In the genomic region with DNA sequence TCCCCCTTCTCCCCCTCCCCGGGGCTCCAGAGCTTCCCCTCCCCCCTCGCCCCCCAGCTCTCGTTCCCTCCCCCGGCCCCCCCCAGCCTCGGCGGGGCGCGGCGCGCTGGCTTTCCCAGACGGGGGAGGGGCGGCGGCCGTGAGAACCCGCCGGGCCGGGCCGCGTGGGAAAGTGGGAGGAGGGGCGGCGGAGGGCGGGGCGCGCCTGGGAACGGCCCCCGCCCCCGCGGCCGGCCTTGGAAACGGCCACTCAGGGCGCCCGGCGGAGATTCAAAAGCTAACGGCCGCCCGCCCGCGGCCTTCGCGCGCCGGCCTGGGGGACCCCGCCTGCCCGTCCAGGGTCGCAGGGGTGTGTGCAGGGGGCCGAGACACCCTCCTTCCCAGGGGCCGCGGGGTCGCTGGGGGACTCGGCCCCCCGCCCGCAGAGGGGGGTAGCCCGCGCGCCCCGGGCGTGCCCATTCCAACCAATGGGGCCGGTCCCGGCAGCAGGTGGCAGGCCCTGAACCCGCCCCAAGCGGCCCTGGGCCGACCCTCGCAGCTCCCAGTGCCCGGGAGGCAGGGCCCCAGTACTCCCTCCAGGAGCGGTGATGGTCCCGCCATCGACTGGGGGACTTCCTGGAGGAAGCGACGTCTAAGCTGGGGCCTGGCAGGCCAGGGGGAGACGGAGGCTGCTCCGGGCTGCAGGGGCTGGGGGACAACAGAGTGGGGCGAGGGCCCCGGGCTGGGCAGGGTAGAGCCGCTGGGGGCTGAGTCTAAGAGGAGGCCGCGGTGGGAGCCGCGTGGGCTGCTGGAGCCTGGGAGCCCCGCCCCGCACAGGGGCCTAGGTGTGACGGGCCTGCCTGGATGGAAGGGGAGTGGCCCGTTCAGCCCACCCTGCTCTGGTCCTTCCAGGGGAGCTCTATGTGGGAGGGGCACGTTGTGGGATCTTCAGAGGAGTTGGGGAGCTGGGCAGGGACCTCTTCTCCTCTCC, we compare ENCODE assay signal across 9 cellular contexts. TPM values are rescaled to one million over a fixed set of nuclear protein-coding genes. Genes with fewer than 3 reads are reported as not detected.
A peak's percentile ranks its signal among the peaks of the same experiment; 100 is the strongest.
DNase-seq lines count a peak whose midpoint lies in the region; ATAC-seq and TF ChIP-seq lines count a peak whose summit lies in the region.
"Had no signal": no experiment of that assay in that cellular context is flagged by ENCODE, and none has a peak within 500 bp of the region (broad histone marks: within the 10 kb centered on the region; RNA-seq: fewer than 3 reads in every experiment).

No MANE protein-coding gene starts in this region.

- no peak for DNase-seq in CD4-positive, alpha-beta T cell
- peak; percentile 47 for DNase-seq in activated CD8-positive, alpha-beta memory T cell treated with anti-CD3 and anti-CD28 coated beads, Interleukin-2, amount 10 ng/mL, durations not matched to agents 7 days and 5 days
- DNase-seq in hepatic stellate cell (ENCODE audit: low spot score): peak; percentile 79
- DNase-seq in suprapubic skin (ENCODE audit: low spot score in 2 of 2): peak; percentile 55 to 65
- no peak for DNase-seq in cerebellar nuclear complex (lab: John Stamatoyannopoulos, UW)
- DNase-seq in NCI-H446 (lab: John Stamatoyannopoulos, UW): no peak

- CTCF ChIA-PET in CD4-positive, alpha-beta T cell (lab: Charles Lee): no interaction called here
- CTCF ChIA-PET in activated CD8-positive, alpha-beta memory T cell treated with anti-CD3 and anti-CD28 coated beads, Interleukin-2, amount 10 ng/mL, durations not matched to agents 7 days and 5 days (lab: Charles Lee): interaction anchor here (1.2 to 1.9 kb wide), 5 partner anchors 10 to 287 kb away, joined by 3 to 5 read pairs (median 4); partner anchors contain the start of genes EXD3, NOXA1 and NRARP

- ATAC-seq in CD4-positive, alpha-beta T cell (ENCODE audit: poor library complexity): peak; percentile 41
- ATAC-seq in GM19351 (IDR thresholded peaks at IDR 0.05; ENCODE audit: unreplicated experiment) (peak; percentile 46), GM21737 (IDR thresholded peaks at IDR 0.05; ENCODE audit: unreplicated experiment) (no peak)
- ATAC-seq in activated CD8-positive, alpha-beta memory T cell treated with anti-CD3 and anti-CD28 coated beads, Interleukin-2, amount 10 ng/mL, durations not matched to agents 7 days and 5 days: peak; percentile 46

- H3K27me3 ChIP-seq in CD4-positive, alpha-beta T cell (ENCODE audit: control insufficient read depth, insufficient read depth, low read length): peaks cover 9% of the 10 kb centered on the region
- H3K27me3 ChIP-seq in suprapubic skin: peaks cover 32% of the 10 kb centered on the region

- H3K36me3 ChIP-seq in suprapubic skin: no peaks in the 10 kb centered on the region

- POLR2A ChIA-PET in CD4-positive, alpha-beta T cell (lab: Charles Lee): interaction anchor here (0.8 kb wide), 1 partner anchor 14 kb away, joined by 3 read pairs; the partner anchor contains the start of gene NRARP

- H3K9me3 ChIP-seq in CD4-positive, alpha-beta T cell (ENCODE audit: control insufficient read depth, low read length): no peaks in the 10 kb centered on the region
- no peaks in the 10 kb centered on the region for H3K9me3 ChIP-seq in suprapubic skin

- H3K36me3 Mint-ChIP-seq in CD4-positive, alpha-beta T cell (ENCODE audit: low read depth): no peaks in the 10 kb centered on the region
- no peaks in the 10 kb centered on the region for H3K36me3 Mint-ChIP-seq in activated CD8-positive, alpha-beta memory T cell treated with anti-CD3 and anti-CD28 coated beads, Interleukin-2, amount 10 ng/mL, durations not matched to agents 7 days and 5 days

- TF ChIP-seq CTCF in CD4-positive, alpha-beta T cell (IDR thresholded peaks at IDR 0.05): no peak
- TF ChIP-seq CTCF in suprapubic skin (IDR thresholded peaks at IDR 0.05): no peak

- H3K27ac ChIP-seq in CD4-positive, alpha-beta T cell (ENCODE audit: low read depth, low read length): no peak overlapping the region
- peak overlapping the region; percentile 8 for H3K27ac ChIP-seq in suprapubic skin
- H3K27ac ChIP-seq: epithelial cell of prostate had no signal

- H3K4me3 ChIP-seq in suprapubic skin: peak overlapping the region; percentile 46

- no peak for TF ChIP-seq POLR2A in suprapubic skin (IDR thresholded peaks at IDR 0.05)

- H3K27ac Mint-ChIP-seq in CD4-positive, alpha-beta T cell: no peak overlapping the region
- H3K27ac Mint-ChIP-seq in activated CD8-positive, alpha-beta memory T cell treated with anti-CD3 and anti-CD28 coated beads, Interleukin-2, amount 10 ng/mL, durations not matched to agents 7 days and 5 days: no peak overlapping the region

- peaks cover 69% of the 10 kb centered on the region for H3K4me1 ChIP-seq in suprapubic skin

- H3K4me1 Mint-ChIP-seq in CD4-positive, alpha-beta T cell (ENCODE audit: low read depth): no peaks in the 10 kb centered on the region
- peaks cover 7% of the 10 kb centered on the region for H3K4me1 Mint-ChIP-seq in activated CD8-positive, alpha-beta memory T cell treated with anti-CD3 and anti-CD28 coated beads, Interleukin-2, amount 10 ng/mL, durations not matched to agents 7 days and 5 days

- no peaks in the 10 kb centered on the region for H3K9me3 Mint-ChIP-seq in CD4-positive, alpha-beta T cell
- H3K9me3 Mint-ChIP-seq in activated CD8-positive, alpha-beta memory T cell treated with anti-CD3 and anti-CD28 coated beads, Interleukin-2, amount 10 ng/mL, durations not matched to agents 7 days and 5 days (ENCODE audit: low read depth): no peaks in the 10 kb centered on the region

- no peak for TF ChIP-seq EP300 in suprapubic skin (IDR thresholded peaks at IDR 0.05)

- 0% methylated on average over 7 of the region's 83 CpGs for WGBS in suprapubic skin

- intact Hi-C loops in CD4-positive, alpha-beta T cell (cut with DNase I, micrococcal nuclease): no loop called here

- no peaks in the 10 kb centered on the region for H3K27me3 Mint-ChIP-seq in CD4-positive, alpha-beta T cell
- no peaks in the 10 kb centered on the region for H3K27me3 Mint-ChIP-seq in activated CD8-positive, alpha-beta memory T cell treated with anti-CD3 and anti-CD28 coated beads, Interleukin-2, amount 10 ng/mL, durations not matched to agents 7 days and 5 days

- H3K4me3 Mint-ChIP-seq in CD4-positive, alpha-beta T cell: no peak overlapping the region
- peak overlapping the region; percentile 26 for H3K4me3 Mint-ChIP-seq in activated CD8-positive, alpha-beta memory T cell treated with anti-CD3 and anti-CD28 coated beads, Interleukin-2, amount 10 ng/mL, durations not matched to agents 7 days and 5 days

RNA-seq across cellular contexts. Expression of gene NRARP, which starts 14.2 kb away (rescaled TPM):
- 1 to 10 TPM in 1 of 2 experiments, under 1 TPM in 1; 0.96 to 1.4 TPM for total RNA-seq in CD4-positive, alpha-beta T cell
- total RNA-seq in activated CD8-positive, alpha-beta memory T cell treated with anti-CD3 and anti-CD28 coated beads, Interleukin-2, amount 10 ng/mL, durations not matched to agents 7 days and 5 days: 1 to 10 TPM; 1.6 to 4.5 TPM
- total RNA-seq in suprapubic skin: 10 to 100 TPM; 25.3 to 69.0 (median 65.5) TPM

RNA-seq across cellular contexts. Expression of gene TOR4A, which starts 38.8 kb away (rescaled TPM):
- under 1 TPM; 0.67 to 0.80 TPM for total RNA-seq in CD4-positive, alpha-beta T cell
- 10 to 100 TPM; 10.9 to 13.3 TPM for total RNA-seq in activated CD8-positive, alpha-beta memory T cell treated with anti-CD3 and anti-CD28 coated beads, Interleukin-2, amount 10 ng/mL, durations not matched to agents 7 days and 5 days
- 1 to 10 TPM; 3.5 to 9.2 (median 4.4) TPM for total RNA-seq in suprapubic skin

Comparison
In these comparisons a context has a peak if more than half of its experiments do, and no peak if none do; other contexts are left out.
1. DNase-seq: peak in activated CD8-positive, alpha-beta memory T cell treated with anti-CD3 and anti-CD28 coated beads, Interleukin-2, amount 10 ng/mL, durations not matched to agents 7 days and 5 days (single experiment), hepatic stellate cell (single experiment) and suprapubic skin (2 of 2); none in CD4-positive, alpha-beta T cell (0 of 10), cerebellar nuclear complex (0 of 2) and NCI-H446 (0 of 2).
2. RNA of gene NRARP, which starts 14.2 kb away (total RNA-seq): 25.3 to 69.0 TPM in suprapubic skin; 1.6 to 4.5 TPM in activated CD8-positive, alpha-beta memory T cell treated with anti-CD3 and anti-CD28 coated beads, Interleukin-2, amount 10 ng/mL, durations not matched to agents 7 days and 5 days and 0.96 to 1.4 TPM in CD4-positive, alpha-beta T cell; every median in the first group is over 4 times any median in the second.